1 cellular context compared by ENCODE assay signal in the genomic region with DNA sequence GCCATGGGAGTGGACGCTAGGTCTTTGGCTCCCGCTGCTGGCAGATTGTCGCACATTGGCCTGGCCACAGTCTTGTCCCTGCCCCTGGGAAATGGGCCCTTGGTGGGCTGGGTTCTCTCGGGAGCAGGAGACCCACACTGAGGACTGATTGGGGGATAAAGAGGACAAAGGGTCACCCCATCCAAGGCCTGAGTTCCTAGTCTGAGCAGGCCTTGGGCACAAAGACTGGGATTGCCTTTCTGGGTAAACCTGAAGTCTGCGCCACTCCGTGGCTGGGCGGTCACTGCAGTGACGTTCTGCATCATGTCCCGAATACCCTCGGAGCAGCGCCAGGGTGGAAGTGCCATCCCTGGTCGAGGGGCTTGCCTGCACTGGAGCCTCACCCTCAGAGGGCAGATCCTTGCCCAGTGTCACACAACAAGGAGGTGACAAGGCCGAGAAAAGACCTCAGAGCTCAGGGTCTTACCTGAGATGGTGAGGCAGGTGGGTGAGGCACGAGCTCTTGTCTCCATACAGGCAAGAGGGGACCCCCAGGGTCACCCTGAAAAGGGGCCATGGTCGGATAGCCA.
TF ChIP-seq lines count a peak whose summit lies in the region.

No MANE protein-coding gene starts in this region.

TF ChIP-seq in H1, 55 proteins besides CTCF, POLR2A, EP300 and RAD21:
- TF ChIP-seq ATF3 (IDR thresholded peaks at IDR 0.05; ENCODE audit: insufficient read depth, low read depth, low read length) (no peak), POLR2AphosphoS5 (IDR thresholded peaks at IDR 0.05; ENCODE audit: low read depth, low read length) (no peak), GABPA (IDR thresholded peaks at IDR 0.05; ENCODE audit: borderline replicate concordance, insufficient read depth, low read length) (no peak), HDAC2 (IDR thresholded peaks at IDR 0.05; ENCODE audit: borderline replicate concordance in 1 of 2, low read depth in 2 of 2, low read length in 2 of 2) (no peak), E2F6 (IDR thresholded peaks at IDR 0.05) (no peak), CBX5 (IDR thresholded peaks at IDR 0.05; ENCODE audit: low read depth, low read length) (no peak), CTBP2 (IDR thresholded peaks at IDR 0.05; ENCODE audit: borderline replicate concordance, insufficient read depth, insufficient read length, low read length) (no peak), EZH2 (IDR thresholded peaks at IDR 0.05; ENCODE audit: low read depth, low read length, severe bottlenecking) (no peak), KDM5A (IDR thresholded peaks at IDR 0.05; ENCODE audit: low read length) (no peak), GTF2F1 (IDR thresholded peaks at IDR 0.05; ENCODE audit: borderline replicate concordance, low read depth, low read length) (no peak)
